22 cellular contexts compared by ENCODE assay signal in genomic region chr16:644556-644955, GRCh38. TPM values are rescaled to one million over a fixed set of nuclear protein-coding genes. Genes with fewer than 3 reads are reported as not detected.
DNase-seq lines count a peak whose midpoint lies in the region; ATAC-seq and TF ChIP-seq lines count a peak whose summit lies in the region.
"Had no signal": no experiment of that assay in that cellular context is flagged by ENCODE, and none has a peak within 500 bp of the region (broad histone marks: within the 10 kb centered on the region; RNA-seq: fewer than 3 reads in every experiment).

No MANE protein-coding gene starts in this region.

- TF ChIP-seq CTCF in MCF 10A (IDR thresholded peaks at IDR 0.05; ENCODE audit: unreplicated experiment) (no peak), breast epithelium (IDR thresholded peaks at IDR 0.05) (no peak)

- no TSS peak for BruUV-seq in MCF 10A (replicated peaks; lab: Mats Ljungman, UMichigan)

- POLR2A ChIA-PET in MCF 10A (lab: Yijun Ruan, JAX) (interaction anchor here (0.6 kb wide), 1 partner anchor 31 kb away, joined by 3 read pairs; the partner anchor contains the start of gene RHBDL1), T-cell (lab: Charles Lee) (no interaction called here)

- ATAC-seq in T-cell (replicated peaks in 1 of 4), result no peak
- ATAC-seq in stimulated activated naive B cell treated with anti-CD40 and anti-IgM and Interleukin-4, amounts not matched to agents 10 μg/mL and 1 μg/mL and 100 μg/mL, for 72 hours (replicated peaks), result no peak
- no peak for ATAC-seq in GM21529 (IDR thresholded peaks at IDR 0.05; ENCODE audit: unreplicated experiment)
- ATAC-seq: gastroesophageal sphincter, sciatic nerve had no signal

- H3K4me3 Mint-ChIP-seq in MCF 10A (ENCODE audit: unreplicated experiment) (peak overlapping the region; percentile 31), T-cell (peak overlapping the region in 2 of 3 donors; percentile 58 to 69), immature natural killer cell (peak overlapping the region in 3 of 5 donors; percentile 15 to 38 (median 18))
- H3K4me3 Mint-ChIP-seq in stimulated activated naive B cell treated with anti-CD40 and anti-IgM and Interleukin-4, amounts not matched to agents 10 μg/mL and 1 μg/mL and 100 μg/mL, for 72 hours, result peak overlapping the region in 1 of 2 donors; percentile 84

- H3K36me3 ChIP-seq in breast epithelium, result no peaks in the 10 kb centered on the region
- H3K36me3 ChIP-seq: thoracic aorta had no signal

- H3K9me3 Mint-ChIP-seq in MCF 10A (ENCODE audit: unreplicated experiment) (no peaks in the 10 kb centered on the region), T-cell (no peaks in the 10 kb centered on the region), immature natural killer cell (no peaks in the 10 kb centered on the region)
- H3K9me3 Mint-ChIP-seq in stimulated activated naive B cell treated with anti-CD40 and anti-IgM and Interleukin-4, amounts not matched to agents 10 μg/mL and 1 μg/mL and 100 μg/mL, for 72 hours, result no peaks in the 10 kb centered on the region
- H3K9me3 Mint-ChIP-seq: dendritic cell treated with granulocyte-macrophage colony-stimulating factor and Interleukin-4, amounts not matched to agents 40 ng/mL and 50 ng/mL, for 4 days had no signal

- no peaks in the 10 kb centered on the region for H3K9me3 ChIP-seq in breast epithelium
- H3K9me3 ChIP-seq: gastroesophageal sphincter, thoracic aorta had no signal

- DNase-seq in MCF 10A (ENCODE audit: unreplicated experiment) (no peak), breast epithelium (ENCODE audit: low spot score in 2 of 2) (no peak), T-cell (no peak), immature natural killer cell (no peak), COLO829 (ENCODE audit: low spot score) (no peak), NCI-H1092 treated with DMSO at 0.1 percent for 48 hours (lab: John Stamatoyannopoulos, UW) (no peak)
- DNase-seq in stimulated activated naive B cell treated with anti-CD40 and anti-IgM and Interleukin-4, amounts not matched to agents 10 μg/mL and 1 μg/mL and 100 μg/mL, for 72 hours, result no peak
- DNase-seq: activated CD4-positive, CD25-positive, alpha-beta regulatory T cell; aorta; DMS 273 treated with DMSO at 0.1 percent for 48 hours; NCI-H1105 treated with DMSO at 0.1 percent for 48 hours; NCI-H748 treated with DMSO at 0.1 percent for 48 hours; stimulated activated CD4-positive, alpha-beta T cell treated with anti-CD3 and anti-CD28 coated beads, Interleukin-2, amount 100 ng/mL, for 24 hours; SW 1271 had no signal

- peaks cover 11% of the 10 kb centered on the region for H3K4me1 Mint-ChIP-seq in MCF 10A (ENCODE audit: insufficient read depth, unreplicated experiment)
- peaks cover 9 to 27% (median 20%) of the 10 kb centered on the region in 3 donors for H3K4me1 Mint-ChIP-seq in T-cell
- H3K4me1 Mint-ChIP-seq in immature natural killer cell, result peaks cover 0 to 16% of the 10 kb centered on the region in 2 donors
- peaks cover 22 to 60% of the 10 kb centered on the region in 2 donors for H3K4me1 Mint-ChIP-seq in stimulated activated naive B cell treated with anti-CD40 and anti-IgM and Interleukin-4, amounts not matched to agents 10 μg/mL and 1 μg/mL and 100 μg/mL, for 72 hours

- peaks cover 4 to 30% of the 10 kb centered on the region in 2 donors for H3K4me1 ChIP-seq in breast epithelium

- CTCF ChIA-PET in MCF 10A (lab: Yijun Ruan, JAX), result interaction anchor here (0.7 to 1.0 kb wide), 2 partner anchors 15 to 116 kb away, joined by 3 to 5 read pairs; no protein-coding TSS in a partner anchor
- CTCF ChIA-PET in T-cell (lab: Charles Lee), result no interaction called here

- intact Hi-C loops in MCF 10A (cut with micrococcal nuclease), result no loop called here
- intact Hi-C loops in breast epithelium (cut with DNase I; ENCODE audit: low total_unique reads), result no loop called here

- H3K27me3 Mint-ChIP-seq in MCF 10A (ENCODE audit: insufficient read depth, unreplicated experiment) (no peaks in the 10 kb centered on the region), T-cell (no peaks in the 10 kb centered on the region), immature natural killer cell (ENCODE audit: low read depth in 3 of 3) (peaks cover 0 to 2% (median 2%) of the 10 kb centered on the region in 3 donors)
- no peaks in the 10 kb centered on the region for H3K27me3 Mint-ChIP-seq in stimulated activated naive B cell treated with anti-CD40 and anti-IgM and Interleukin-4, amounts not matched to agents 10 μg/mL and 1 μg/mL and 100 μg/mL, for 72 hours
- H3K27me3 Mint-ChIP-seq: dendritic cell treated with granulocyte-macrophage colony-stimulating factor and Interleukin-4, amounts not matched to agents 40 ng/mL and 50 ng/mL, for 4 days had no signal

- TF ChIP-seq POLR2A in breast epithelium (IDR thresholded peaks at IDR 0.05), result no peak

- H3K36me3 Mint-ChIP-seq in MCF 10A (ENCODE audit: insufficient read depth, unreplicated experiment) (peaks cover 35% of the 10 kb centered on the region), T-cell (no peaks in the 10 kb centered on the region), immature natural killer cell (no peaks in the 10 kb centered on the region)
- H3K36me3 Mint-ChIP-seq in stimulated activated naive B cell treated with anti-CD40 and anti-IgM and Interleukin-4, amounts not matched to agents 10 μg/mL and 1 μg/mL and 100 μg/mL, for 72 hours, result peaks cover 7 to 10% of the 10 kb centered on the region in 2 donors

- no peak overlapping the region for H3K27ac ChIP-seq in breast epithelium
- H3K27ac ChIP-seq: epithelial cell of prostate, KMS-11, thoracic aorta had no signal

- H3K27ac Mint-ChIP-seq in MCF 10A (ENCODE audit: low read depth, unreplicated experiment) (no peak overlapping the region), T-cell (no peak overlapping the region), immature natural killer cell (no peak overlapping the region)
- H3K27ac Mint-ChIP-seq in stimulated activated naive B cell treated with anti-CD40 and anti-IgM and Interleukin-4, amounts not matched to agents 10 μg/mL and 1 μg/mL and 100 μg/mL, for 72 hours, result peak overlapping the region; percentile 56
- H3K27ac Mint-ChIP-seq: dendritic cell treated with granulocyte-macrophage colony-stimulating factor and Interleukin-4, amounts not matched to agents 40 ng/mL and 50 ng/mL, for 4 days had no signal

- H3K27me3 ChIP-seq in breast epithelium, result no peaks in the 10 kb centered on the region
- H3K27me3 ChIP-seq: gastroesophageal sphincter had no signal

- H3K4me3 ChIP-seq in breast epithelium, result no peak overlapping the region
- H3K4me3 ChIP-seq: gastroesophageal sphincter, thoracic aorta had no signal

RNA-seq across cellular contexts. Expression of gene MCRIP2, which starts 2.9 kb away (rescaled TPM):
- total RNA-seq in MCF 10A (2022), result 43.6 and 44.6 TPM in 2 replicates
- 10 to 100 TPM; 26.8 to 39.7 (median 34.9) TPM for total RNA-seq in breast epithelium
- total RNA-seq in T-cell, result 10 to 100 TPM; 19.1 to 43.0 (median 40.0) TPM
- polyA plus RNA-seq in immature natural killer cell, result 10 to 100 TPM; 16.8 to 36.3 (median 22.8) TPM

RNA-seq across cellular contexts. Expression of gene WDR90, which starts 4.6 kb away (rescaled TPM):
- 40.4 and 47.9 TPM in 2 replicates for total RNA-seq in MCF 10A (2022)
- 10 to 100 TPM in 2 of 3 donors, 1 to 10 TPM in 1; 9.6 to 26.9 (median 22.7) TPM for total RNA-seq in breast epithelium
- 10 to 100 TPM; 19.7 to 35.7 (median 23.4) TPM for total RNA-seq in T-cell
- polyA plus RNA-seq in immature natural killer cell, result 1 to 10 TPM in 2 of 3 donors, not detected in 1; 1.2 to 2.4 TPM

RNA-seq across cellular contexts. Expression of gene METTL26, which starts 8.5 kb away (rescaled TPM):
- 104 and 106 TPM in 2 replicates for total RNA-seq in MCF 10A (2022)
- 100 to 1,000 TPM; 108 to 136 (median 130) TPM for total RNA-seq in breast epithelium
- 10 to 100 TPM; 42.1 to 94.0 (median 87.2) TPM for total RNA-seq in T-cell
- polyA plus RNA-seq in immature natural killer cell, result 100 to 1,000 TPM in 1 of 3 donors, 10 to 100 TPM in 2; 89.3 to 128 (median 93.9) TPM

RNA-seq across cellular contexts. Expression of gene WFIKKN1, which starts 13.8 kb away (rescaled TPM):
- 0.14 and 0.17 TPM in 2 replicates for total RNA-seq in MCF 10A (2022)
- under 1 TPM in 2 of 3 donors, not detected in 1; 0.66 to 0.73 TPM for total RNA-seq in breast epithelium
- 1 to 10 TPM in 3 of 5 donors, under 1 TPM in 2; 0.15 to 1.5 (median 1.0) TPM for total RNA-seq in T-cell
- polyA plus RNA-seq in immature natural killer cell, result under 1 TPM in 2 of 3 donors, not detected in 1; 0.17 to 0.19 TPM
- total RNA-seq: H4 had no signal

RNA-seq across cellular contexts. Expression of gene RHOT2, which starts 23.4 kb away (rescaled TPM):
- 110 and 118 TPM in 2 replicates for total RNA-seq in MCF 10A (2022)
- 10 to 100 TPM; 39.4 to 90.8 (median 66.9) TPM for total RNA-seq in breast epithelium
- 100 to 1,000 TPM; 181 to 320 (median 286) TPM for total RNA-seq in T-cell
- 10 to 100 TPM; 36.8 to 53.3 (median 43.0) TPM for polyA plus RNA-seq in immature natural killer cell
